1 cellular context compared by ENCODE assay signal in genomic region chr16:89456412-89456811, GRCh38.
A peak's percentile ranks its signal among the peaks of the same experiment; 100 is the strongest.
TF ChIP-seq lines count a peak whose summit lies in the region.

No MANE protein-coding gene starts in this region.

TF ChIP-seq in K562, 482 proteins besides CTCF, POLR2A, EP300 and RAD21:
- TF ChIP-seq MBD2 (IDR thresholded peaks at IDR 0.05; ENCODE audit: borderline replicate concordance, low read depth) (no peak), ZNF384 (IDR thresholded peaks at IDR 0.05; ENCODE audit: low read depth, low read length) (peak; percentile 75), ZNF431 (CRISPR knock-in tag; IDR thresholded peaks at IDR 0.05) (no peak), MEIS2 (IDR thresholded peaks at IDR 0.05; ENCODE audit: partially characterized antibody) (peak; percentile 78), BMI1 (IDR thresholded peaks at IDR 0.05; ENCODE audit: low read length) (no peak), NFE2L1 (tag; IDR thresholded peaks at IDR 0.05; ENCODE audit: borderline replicate concordance, low read depth) (no peak), PKNOX1 (IDR thresholded peaks at IDR 0.05) (peak; percentile 92), CGGBP1 (CRISPR knock-in tag; IDR thresholded peaks at IDR 0.05) (no peak), PBX2 (CRISPR knock-in tag; IDR thresholded peaks at IDR 0.05; ENCODE audit: low read depth) (0 out of 2 replicates have a peak, but pooled peaks have one; percentile 16), PBX2 (tag; conservative IDR thresholded peaks at IDR 0.05; ENCODE audit: low read depth) (peak; percentile 73), NFIC (IDR thresholded peaks at IDR 0.05) (peak; percentile 90), SAFB (IDR thresholded peaks at IDR 0.05; ENCODE audit: borderline replicate concordance, low read depth, low read length) (no peak), NR2C1 (IDR thresholded peaks at IDR 0.05) (no peak), NR2C1 (tag; IDR thresholded peaks at IDR 0.05) (no peak), CUX1 (CRISPR knock-in tag; IDR thresholded peaks at IDR 0.05) (no peak), FOXK2 (conservative IDR thresholded peaks at IDR 0.05 in 1 of 2, IDR thresholded peaks at IDR 0.05 in 1 of 2; ENCODE audit: low read depth in 2 of 2) (peak; percentile 48 to 64; a peak in 2 of 4 replicates), SOX6 (IDR thresholded peaks at IDR 0.05) (peak; percentile 29; the same call in 1 of the 2 replicates), MEF2A (IDR thresholded peaks at IDR 0.05; ENCODE audit: control insufficient read depth, low read depth, low read length) (no peak), STAT5B (CRISPR knock-in tag; IDR thresholded peaks at IDR 0.05) (no peak)
